In the genomic region with DNA sequence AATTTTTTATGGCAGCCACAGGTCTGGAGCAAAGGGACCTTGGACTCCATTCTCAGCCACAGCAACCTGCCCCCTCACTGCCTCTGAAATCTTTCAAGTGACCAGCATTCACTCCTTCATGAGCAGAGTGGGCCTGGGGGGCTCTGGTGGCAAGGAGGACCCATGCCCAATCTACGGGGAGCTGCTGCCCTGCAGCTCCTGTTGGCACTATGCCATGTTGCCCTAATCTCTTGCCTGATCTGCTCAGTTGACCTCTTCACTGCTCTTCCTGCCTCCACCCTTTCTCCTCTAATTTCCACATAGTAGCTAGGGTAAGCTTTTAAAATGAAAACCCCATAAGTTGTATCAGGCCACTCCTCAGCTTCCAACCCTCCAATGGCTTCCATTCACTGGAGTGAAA, we compare ENCODE assay signal across 27 cellular contexts. TPM values are rescaled to one million over a fixed set of nuclear protein-coding genes. Genes with fewer than 3 reads are reported as not detected.
"Had no signal": no experiment of that assay in that cellular context is flagged by ENCODE, and none has a peak within 500 bp of the region (broad histone marks: within the 10 kb centered on the region; RNA-seq: fewer than 3 reads in every experiment).

No MANE protein-coding gene starts in this region.

- H3K36me3 Mint-ChIP-seq: mesothelial cell of epicardium, neural progenitor cell, type B pancreatic cell had no signal

- H3K9me3 Mint-ChIP-seq: natural killer cell, type B pancreatic cell had no signal

- H3K9me3 ChIP-seq: neutrophil, ovary, right lobe of liver, uterus had no signal

- H3K27ac ChIP-seq: left ventricle myocardium inferior, neural progenitor cell, neutrophil, ovary, right atrium auricular region, right lobe of liver, tibial nerve, uterus had no signal

- H3K4me1 ChIP-seq: right lobe of liver, uterus had no signal

- H3K9ac ChIP-seq: neural progenitor cell had no signal

- H3K27me3 ChIP-seq: neutrophil, ovary, right lobe of liver, uterus had no signal

- H3K4me3 Mint-ChIP-seq: mesothelial cell of epicardium; natural killer cell; nephron progenitor cell; neural progenitor cell; stimulated activated memory B cell treated with anti-CD40 and anti-IgM and Interleukin-4, amounts not matched to agents 10 μg/mL and 1 μg/mL and 100 μg/mL, for 72 hours; stimulated activated naive CD8-positive, alpha-beta T cell treated with anti-CD3 and anti-CD28 coated beads, Interleukin-15, amount 100 ng/mL, for 72 hours; type B pancreatic cell had no signal

- H3K36me3 ChIP-seq: left ventricle myocardium inferior, neural progenitor cell, neutrophil, ovary, right atrium auricular region, right lobe of liver, tibial nerve, uterus had no signal

- DNase-seq: islet precursor cell; left ventricle myocardium inferior; mesendoderm; naive B cell; natural killer cell; nephron progenitor cell; occipital lobe; ovary; right lobe of liver; stimulated activated CD4-positive, alpha-beta T cell treated with anti-CD3 and anti-CD28 coated beads, Interleukin-1b, Interleukin-23, amount 100 ng/mL, for 48 hours; stimulated activated CD4-positive, alpha-beta T cell treated with anti-CD3 and anti-CD28 coated beads, Interleukin-2, amount 100 ng/mL, for 48 hours; stimulated activated CD4-positive, alpha-beta T cell treated with anti-CD3 and anti-CD28 coated beads, Interleukin-4, amount 100 ng/mL, for 4 hours; stimulated activated CD8-positive, alpha-beta memory T cell treated with anti-CD3 and anti-CD28 coated beads, Interleukin-4, amount 100 ng/mL, for 48 hours; stimulated activated naive CD4-positive, alpha-beta T cell treated with Interleukin-2 at 50 U/mL for 16 hours; stimulated activated naive CD8-positive, alpha-beta T cell treated with anti-CD3 and anti-CD28 coated beads, Interleukin-15, amount 100 ng/mL, for 72 hours; uterus had no signal

- H3K27me3 Mint-ChIP-seq: naive B cell; stimulated activated memory B cell treated with anti-CD40 and anti-IgM and Interleukin-4, amounts not matched to agents 10 μg/mL and 1 μg/mL and 100 μg/mL, for 72 hours; stimulated activated naive CD8-positive, alpha-beta T cell treated with anti-CD3 and anti-CD28 coated beads, Interleukin-15, amount 100 ng/mL, for 72 hours had no signal

- H2AFZ ChIP-seq: neural progenitor cell had no signal

- H3K4me2 ChIP-seq: neural progenitor cell, smooth muscle cell had no signal

- H3K4me3 ChIP-seq: left ventricle myocardium inferior, lung, neural progenitor cell, ovary, right atrium auricular region, right lobe of liver, smooth muscle cell, tibial nerve, uterus had no signal

- ATAC-seq: natural killer cell; right lobe of liver; stimulated activated memory B cell treated with anti-CD40 and anti-IgM and Interleukin-4, amounts not matched to agents 10 μg/mL and 1 μg/mL and 100 μg/mL, for 72 hours; stimulated activated naive CD8-positive, alpha-beta T cell treated with anti-CD3 and anti-CD28 coated beads, Interleukin-15, amount 100 ng/mL, for 72 hours had no signal

RNA-seq across cellular contexts. Expression of a gene that starts 2.9 kb away (rescaled TPM):
- total RNA-seq: pulmonary artery endothelial cell, renal cortical epithelial cell had no signal
- polyA plus RNA-seq: smooth muscle cell had no signal
